In the genomic region with DNA sequence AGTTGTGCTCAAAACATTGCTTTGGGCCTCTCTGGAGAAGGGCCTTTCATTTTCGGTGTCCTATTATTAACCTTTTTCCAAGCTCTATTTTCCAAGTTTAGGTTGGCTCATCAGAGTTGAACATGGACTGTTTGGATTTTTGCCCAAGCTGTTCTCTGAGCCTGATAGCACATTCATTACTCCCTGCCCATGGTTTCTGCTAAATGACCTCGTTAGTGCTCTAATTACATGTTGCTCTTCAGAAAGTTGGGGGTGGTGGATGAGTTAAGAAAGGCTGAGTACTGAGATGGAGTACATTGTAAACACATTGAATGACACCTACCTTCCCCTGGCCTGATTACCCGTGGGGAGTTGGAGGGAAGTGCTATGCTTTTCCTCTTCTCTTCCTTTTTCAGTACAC, we compare ENCODE assay signal across 14 cellular contexts.
"Had no signal": no experiment of that assay in that cellular context is flagged by ENCODE, and none has a peak within 500 bp of the region (broad histone marks: within the 10 kb centered on the region; RNA-seq: fewer than 3 reads in every experiment).

No MANE protein-coding gene starts in this region.

- H3K9me3 Mint-ChIP-seq: effector memory CD8-positive, alpha-beta T cell; immature natural killer cell had no signal

- H3K4me3 Mint-ChIP-seq: effector memory CD8-positive, alpha-beta T cell; immature natural killer cell; mesothelial cell of epicardium; stimulated activated naive CD8-positive, alpha-beta T cell treated with anti-CD3 and anti-CD28 coated beads, Interleukin-15, amount 100 ng/mL, for 72 hours; type B pancreatic cell had no signal

- H3K4me1 Mint-ChIP-seq: stimulated activated naive CD8-positive, alpha-beta T cell treated with anti-CD3 and anti-CD28 coated beads, Interleukin-15, amount 100 ng/mL, for 72 hours had no signal

- H3K27me3 Mint-ChIP-seq: stimulated activated naive CD8-positive, alpha-beta T cell treated with anti-CD3 and anti-CD28 coated beads, Interleukin-15, amount 100 ng/mL, for 72 hours; type B pancreatic cell had no signal

- H3K27ac Mint-ChIP-seq: mesothelial cell of epicardium, type B pancreatic cell had no signal

- DNase-seq: activated CD4-positive, alpha-beta T cell treated with anti-CD3 and anti-CD28 coated beads for 1 hour; activated CD4-positive, alpha-beta T cell treated with anti-CD3 and anti-CD28 coated beads, Interleukin-2, amount 50 U/mL, for 48 hours; activated naive CD4-positive, alpha-beta T cell treated with anti-CD3 and anti-CD28 coated beads, Interleukin-2, amount 50 U/mL, for 16 hours; dermis blood vessel endothelial cell; effector memory CD8-positive, alpha-beta T cell; foreskin melanocyte; immature natural killer cell; lower lobe of right lung; pancreas; sigmoid colon; spleen; stimulated activated naive CD8-positive, alpha-beta T cell treated with anti-CD3 and anti-CD28 coated beads, Interleukin-15, amount 100 ng/mL, for 72 hours had no signal
